ENCODE assay signal across 9 cellular contexts in genomic region chr9:121500165-121500478, GRCh38. TPM values are rescaled to one million over a fixed set of nuclear protein-coding genes. Genes with fewer than 3 reads are reported as not detected.
DNase-seq lines count a peak whose midpoint lies in the region; ATAC-seq and TF ChIP-seq lines count a peak whose summit lies in the region.
"Had no signal": no experiment of that assay in that cellular context is flagged by ENCODE, and none has a peak within 500 bp of the region (broad histone marks: within the 10 kb centered on the region; RNA-seq: fewer than 3 reads in every experiment).

No MANE protein-coding gene starts in this region.

- no peak for DNase-seq in activated naive CD4-positive, alpha-beta T cell treated with anti-CD3 and anti-CD28 coated beads for 36 hours
- DNase-seq in activated naive CD4-positive, alpha-beta T cell treated with anti-CD3 and anti-CD28 coated beads, Interleukin-2, amount 10 ng/mL, durations not matched to agents 7 days and 5 days, result no peak
- DNase-seq in chondrocyte (ENCODE audit: low spot score) (no peak), mucosa of descending colon (no peak), type B pancreatic cell (ENCODE audit: extremely low spot score, unreplicated experiment) (no peak), GOT3 (lab: John Stamatoyannopoulos, UW) (no peak), NCI-H1092 treated with DMSO at 0.1 percent for 48 hours (lab: John Stamatoyannopoulos, UW) (no peak), G401 (ENCODE audit: low spot score) (no peak)
- DNase-seq: central memory CD4-positive, alpha-beta T cell had no signal

- intact Hi-C loops in activated naive CD4-positive, alpha-beta T cell treated with anti-CD3 and anti-CD28 coated beads for 36 hours (cut with micrococcal nuclease), result no loop called here
- intact Hi-C loops in mucosa of descending colon (cut with DNase I, micrococcal nuclease), result no loop called here

- H3K4me1 ChIP-seq in mucosa of descending colon (ENCODE audit: low read depth), result peaks cover 26% of the 10 kb centered on the region

- no peak for TF ChIP-seq CTCF in chondrocyte (IDR thresholded peaks at IDR 0.05)
- no peak for TF ChIP-seq CTCF in mucosa of descending colon (IDR thresholded peaks at IDR 0.05)
- TF ChIP-seq CTCF in type B pancreatic cell (conservative IDR thresholded peaks at IDR 0.05), result no peak

- peaks cover 19% of the 10 kb centered on the region for H3K4me1 Mint-ChIP-seq in activated naive CD4-positive, alpha-beta T cell treated with anti-CD3 and anti-CD28 coated beads for 36 hours (ENCODE audit: low read depth)
- peaks cover 16% of the 10 kb centered on the region for H3K4me1 Mint-ChIP-seq in activated naive CD4-positive, alpha-beta T cell treated with anti-CD3 and anti-CD28 coated beads, Interleukin-2, amount 10 ng/mL, durations not matched to agents 7 days and 5 days
- H3K4me1 Mint-ChIP-seq in chondrocyte (ENCODE audit: low read depth), result peaks cover 35% of the 10 kb centered on the region
- peaks cover 29% of the 10 kb centered on the region for H3K4me1 Mint-ChIP-seq in type B pancreatic cell (ENCODE audit: unreplicated experiment)

- H3K27me3 Mint-ChIP-seq in activated naive CD4-positive, alpha-beta T cell treated with anti-CD3 and anti-CD28 coated beads for 36 hours (ENCODE audit: low read depth), result peaks cover 51% of the 10 kb centered on the region
- H3K27me3 Mint-ChIP-seq in activated naive CD4-positive, alpha-beta T cell treated with anti-CD3 and anti-CD28 coated beads, Interleukin-2, amount 10 ng/mL, durations not matched to agents 7 days and 5 days, result peaks cover 79% of the 10 kb centered on the region
- H3K27me3 Mint-ChIP-seq in chondrocyte (ENCODE audit: low read depth) (peaks cover 13% of the 10 kb centered on the region), type B pancreatic cell (peaks cover 70% of the 10 kb centered on the region)

- H3K27ac Mint-ChIP-seq in activated naive CD4-positive, alpha-beta T cell treated with anti-CD3 and anti-CD28 coated beads for 36 hours, result no peak overlapping the region
- H3K27ac Mint-ChIP-seq in activated naive CD4-positive, alpha-beta T cell treated with anti-CD3 and anti-CD28 coated beads, Interleukin-2, amount 10 ng/mL, durations not matched to agents 7 days and 5 days, result no peak overlapping the region
- H3K27ac Mint-ChIP-seq in chondrocyte (ENCODE audit: unreplicated experiment) (peak overlapping the region; percentile 77), type B pancreatic cell (peak overlapping the region; percentile 62)

- peaks cover 4% of the 10 kb centered on the region for H3K9me3 Mint-ChIP-seq in activated naive CD4-positive, alpha-beta T cell treated with anti-CD3 and anti-CD28 coated beads for 36 hours
- H3K9me3 Mint-ChIP-seq in activated naive CD4-positive, alpha-beta T cell treated with anti-CD3 and anti-CD28 coated beads, Interleukin-2, amount 10 ng/mL, durations not matched to agents 7 days and 5 days, result peaks cover 4% of the 10 kb centered on the region
- peaks cover 8% of the 10 kb centered on the region for H3K9me3 Mint-ChIP-seq in chondrocyte (ENCODE audit: low read depth)
- peaks cover 9% of the 10 kb centered on the region for H3K9me3 Mint-ChIP-seq in type B pancreatic cell

- in situ Hi-C loops in G401 (cut with HindIII; ENCODE audit: low sequenced_read_pairs), result no loop called here

- ATAC-seq in mucosa of descending colon, result peak; percentile 3

- no peak overlapping the region for H3K4me3 ChIP-seq in mucosa of descending colon

- peak overlapping the region; percentile 54 for H3K4me3 Mint-ChIP-seq in activated naive CD4-positive, alpha-beta T cell treated with anti-CD3 and anti-CD28 coated beads for 36 hours
- H3K4me3 Mint-ChIP-seq in activated naive CD4-positive, alpha-beta T cell treated with anti-CD3 and anti-CD28 coated beads, Interleukin-2, amount 10 ng/mL, durations not matched to agents 7 days and 5 days, result no peak overlapping the region
- H3K4me3 Mint-ChIP-seq in chondrocyte (ENCODE audit: unreplicated experiment), result peak overlapping the region; percentile 86
- H3K4me3 Mint-ChIP-seq in type B pancreatic cell, result peak overlapping the region; percentile 90

- no peaks in the 10 kb centered on the region for H3K36me3 ChIP-seq in mucosa of descending colon (ENCODE audit: low read depth)

- CTCF ChIA-PET in activated naive CD4-positive, alpha-beta T cell treated with anti-CD3 and anti-CD28 coated beads for 36 hours (lab: Charles Lee), result no interaction called here
- CTCF ChIA-PET in activated naive CD4-positive, alpha-beta T cell treated with anti-CD3 and anti-CD28 coated beads, Interleukin-2, amount 10 ng/mL, durations not matched to agents 7 days and 5 days (lab: Charles Lee), result interaction anchor here (1.8 kb wide), 1 partner anchor 180 kb away, joined by 6 read pairs; no protein-coding TSS in a partner anchor

- no peaks in the 10 kb centered on the region for H3K36me3 Mint-ChIP-seq in activated naive CD4-positive, alpha-beta T cell treated with anti-CD3 and anti-CD28 coated beads for 36 hours (ENCODE audit: low read depth)
- H3K36me3 Mint-ChIP-seq in activated naive CD4-positive, alpha-beta T cell treated with anti-CD3 and anti-CD28 coated beads, Interleukin-2, amount 10 ng/mL, durations not matched to agents 7 days and 5 days, result no peaks in the 10 kb centered on the region
- H3K36me3 Mint-ChIP-seq in chondrocyte (ENCODE audit: low read depth), result peaks cover 6% of the 10 kb centered on the region
- H3K36me3 Mint-ChIP-seq in type B pancreatic cell, result no peaks in the 10 kb centered on the region

- no peaks in the 10 kb centered on the region for H3K9me3 ChIP-seq in mucosa of descending colon

RNA-seq across cellular contexts. Expression of gene GGTA1, which starts 0.5 kb away (rescaled TPM):
- not detected for total RNA-seq in activated naive CD4-positive, alpha-beta T cell treated with anti-CD3 and anti-CD28 coated beads for 36 hours
- total RNA-seq in chondrocyte (0.46 to 3.2 TPM (median 2.5 TPM) in 3 replicates), mucosa of descending colon (1 to 10 TPM; 1.7 to 6.5 (median 3.2) TPM), type B pancreatic cell (ENCODE audit: low replicate concordance) (not detected in 2 replicates)
- total RNA-seq in G401 (2014; rRNA removed; shearing (Covaris generic)), result not detected in 2 replicates

Comparison
In these comparisons a context has a peak if more than half of its experiments do, and no peak if none do; other contexts are left out.
1. H3K27ac Mint-ChIP-seq: peak in chondrocyte (single experiment) and type B pancreatic cell (single experiment); none in activated naive CD4-positive, alpha-beta T cell treated with anti-CD3 and anti-CD28 coated beads for 36 hours (single experiment) and activated naive CD4-positive, alpha-beta T cell treated with anti-CD3 and anti-CD28 coated beads, Interleukin-2, amount 10 ng/mL, durations not matched to agents 7 days and 5 days (single experiment).